ENCODE assay signal across 1 cellular context in the genomic region with DNA sequence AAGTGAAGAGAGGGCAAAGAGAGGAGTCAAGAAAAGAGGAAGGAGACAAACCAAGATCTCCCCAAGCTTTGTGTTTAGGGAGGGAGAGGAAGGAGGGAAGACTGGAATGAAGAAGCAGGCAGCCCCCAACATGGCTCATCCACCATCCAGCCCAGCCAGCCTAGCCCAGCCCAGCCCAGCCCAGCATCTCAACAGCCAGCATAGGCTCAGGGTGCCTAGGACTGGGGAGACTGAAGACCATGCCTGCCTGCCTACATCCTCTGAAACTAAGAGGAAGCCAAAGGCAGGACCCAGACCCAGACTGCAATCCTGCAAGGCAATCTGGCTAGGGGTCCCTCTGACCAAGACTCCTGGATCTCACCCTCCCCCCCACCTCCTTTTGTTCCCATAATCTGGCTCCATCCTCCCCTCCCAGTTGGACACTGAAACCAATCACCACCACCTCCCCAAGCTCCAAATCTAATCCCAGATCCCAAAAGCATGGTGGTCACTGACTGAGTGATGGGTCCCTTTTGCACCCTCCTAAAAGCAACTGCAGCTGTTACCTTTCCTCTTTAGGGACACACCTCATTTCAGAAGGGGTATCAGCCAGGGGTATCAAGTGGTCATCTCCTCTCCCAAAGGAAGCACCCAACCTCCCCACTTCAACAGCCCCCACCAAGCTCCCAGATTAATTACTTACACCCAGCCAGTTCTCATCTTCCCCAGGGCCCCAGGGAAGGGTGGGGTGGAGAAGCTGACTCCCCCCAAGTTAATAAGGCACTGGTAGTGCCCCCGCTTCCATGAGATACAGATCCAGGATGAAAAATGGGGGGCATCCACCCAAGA.
TF ChIP-seq lines count a peak whose summit lies in the region.

No MANE protein-coding gene starts in this region.

TF ChIP-seq in A549, 52 proteins besides CTCF, POLR2A, EP300 and RAD21 (continued from another document):
- TF ChIP-seq, protein P1, sequence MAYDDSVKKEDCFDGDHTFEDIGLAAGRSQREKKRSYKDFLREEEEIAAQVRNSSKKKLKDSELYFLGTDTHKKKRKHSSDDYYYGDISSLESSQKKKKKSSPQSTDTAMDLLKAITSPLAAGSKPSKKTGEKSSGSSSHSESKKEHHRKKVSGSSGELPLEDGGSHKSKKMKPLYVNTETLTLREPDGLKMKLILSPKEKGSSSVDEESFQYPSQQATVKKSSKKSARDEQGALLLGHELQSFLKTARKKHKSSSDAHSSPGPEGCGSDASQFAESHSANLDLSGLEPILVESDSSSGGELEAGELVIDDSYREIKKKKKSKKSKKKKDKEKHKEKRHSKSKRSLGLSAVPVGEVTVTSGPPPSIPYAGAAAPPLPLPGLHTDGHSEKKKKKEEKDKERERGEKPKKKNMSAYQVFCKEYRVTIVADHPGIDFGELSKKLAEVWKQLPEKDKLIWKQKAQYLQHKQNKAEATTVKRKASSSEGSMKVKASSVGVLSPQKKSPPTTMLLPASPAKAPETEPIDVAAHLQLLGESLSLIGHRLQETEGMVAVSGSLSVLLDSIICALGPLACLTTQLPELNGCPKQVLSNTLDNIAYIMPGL (CRISPR knock-in tag; IDR thresholded peaks at IDR 0.05; ENCODE audit: borderline replicate concordance) = no peak
- TF ChIP-seq HOXB5 (CRISPR knock-in tag; IDR thresholded peaks at IDR 0.05) = no peak
- TF ChIP-seq CHD2 (IDR thresholded peaks at IDR 0.05; ENCODE audit: low read length, partially characterized antibody) = no peak
- no peak for TF ChIP-seq JUNB (IDR thresholded peaks at IDR 0.05)
- no peak for TF ChIP-seq MAFK (IDR thresholded peaks at IDR 0.05; ENCODE audit: partially characterized antibody)
- TF ChIP-seq, protein P2, sequence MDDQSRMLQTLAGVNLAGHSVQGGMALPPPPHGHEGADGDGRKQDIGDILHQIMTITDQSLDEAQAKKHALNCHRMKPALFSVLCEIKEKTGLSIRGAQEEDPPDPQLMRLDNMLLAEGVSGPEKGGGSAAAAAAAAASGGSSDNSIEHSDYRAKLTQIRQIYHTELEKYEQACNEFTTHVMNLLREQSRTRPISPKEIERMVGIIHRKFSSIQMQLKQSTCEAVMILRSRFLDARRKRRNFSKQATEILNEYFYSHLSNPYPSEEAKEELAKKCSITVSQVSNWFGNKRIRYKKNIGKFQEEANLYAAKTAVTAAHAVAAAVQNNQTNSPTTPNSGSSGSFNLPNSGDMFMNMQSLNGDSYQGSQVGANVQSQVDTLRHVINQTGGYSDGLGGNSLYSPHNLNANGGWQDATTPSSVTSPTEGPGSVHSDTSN (IDR thresholded peaks at IDR 0.05) = no peak
- no peak for TF ChIP-seq HDAC2 (IDR thresholded peaks at IDR 0.05)
- no peak for TF ChIP-seq ZNF302 (CRISPR knock-in tag; IDR thresholded peaks at IDR 0.05)
- no peak for TF ChIP-seq HOXA7 (CRISPR knock-in tag; IDR thresholded peaks at IDR 0.05)
